9 cellular contexts compared by ENCODE assay signal in the genomic region with DNA sequence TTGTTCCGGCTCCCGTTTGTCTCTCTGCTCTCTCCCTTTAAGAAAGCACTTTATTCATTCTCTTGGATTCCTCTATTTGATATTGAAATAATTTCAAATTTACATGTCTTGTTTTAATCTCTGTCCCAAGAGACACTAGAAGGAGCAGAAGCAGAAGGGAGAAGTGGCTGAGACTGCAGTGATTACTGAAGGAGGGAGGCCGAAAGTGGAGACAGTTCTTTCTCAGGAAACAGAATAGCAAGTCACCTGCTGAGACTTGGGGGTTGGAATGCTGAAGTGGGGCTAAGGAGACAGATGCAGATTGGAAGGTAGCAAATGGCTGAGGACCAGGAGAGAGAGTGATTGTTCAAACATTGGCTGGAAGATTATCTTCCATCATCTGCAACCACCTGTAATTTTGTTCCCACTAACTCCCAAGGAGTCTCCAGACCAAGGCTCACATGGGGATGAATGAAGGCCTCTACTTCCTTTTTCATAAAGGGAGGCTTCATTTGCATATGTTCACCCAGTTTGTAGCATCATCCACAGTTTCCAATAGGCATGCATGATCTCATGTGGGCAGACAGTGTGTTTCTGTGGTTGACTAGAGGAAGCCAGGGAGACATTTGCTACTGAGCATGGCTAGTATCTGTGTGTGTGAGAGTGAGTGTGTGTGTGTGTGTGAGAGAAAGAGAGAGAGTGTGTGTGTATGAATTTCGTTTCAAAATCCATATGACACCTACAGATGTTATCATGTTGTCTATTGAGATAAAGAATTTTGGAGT. TPM values are rescaled to one million over a fixed set of nuclear protein-coding genes. Genes with fewer than 3 reads are reported as not detected.
DNase-seq lines count a peak whose midpoint lies in the region; ATAC-seq and TF ChIP-seq lines count a peak whose summit lies in the region.
"Had no signal": no experiment of that assay in that cellular context is flagged by ENCODE, and none has a peak within 500 bp of the region (broad histone marks: within the 10 kb centered on the region; RNA-seq: fewer than 3 reads in every experiment).

No MANE protein-coding gene starts in this region.

- H3K27ac ChIP-seq in stomach, result no peak overlapping the region

- H3K4me1 ChIP-seq in stomach, result no peaks in the 10 kb centered on the region

- no peak for TF ChIP-seq EP300 in stomach (IDR thresholded peaks at IDR 0.05)

- peaks cover 19 to 31% of the 10 kb centered on the region in 2 donors for H3K4me1 Mint-ChIP-seq in natural killer cell treated with Interleukin-12 subunit alpha and Interleukin-12 subunit beta and Interleukin-15 and Interleukin-18, amount 100 ng/mL, for 72 hours (ENCODE audit: low read depth in 2 of 2)
- H3K4me1 Mint-ChIP-seq in progenitor cell of endocrine pancreas (ENCODE audit: low read depth), result no peaks in the 10 kb centered on the region

- 78 to 84% (median 80%) methylated on average over 4 of the region's 4 CpGs for WGBS in stomach, 5 donors

- peak overlapping the region; percentile 61 for H3K4me3 Mint-ChIP-seq in natural killer cell treated with Interleukin-12 subunit alpha and Interleukin-12 subunit beta and Interleukin-15 and Interleukin-18, amount 100 ng/mL, for 72 hours
- no peak overlapping the region for H3K4me3 Mint-ChIP-seq in progenitor cell of endocrine pancreas (ENCODE audit: low read depth)

- DNase-seq in SIG-M5 treated with dmso at 0.1 percent for 504 hours (lab: John Stamatoyannopoulos, UW; ENCODE audit: unreplicated experiment) (peak; percentile 14), progenitor cell of endocrine pancreas (ENCODE audit: low spot score, unreplicated experiment) (no peak), stomach (no peak)
- DNase-seq in natural killer cell treated with Interleukin-12 subunit alpha and Interleukin-12 subunit beta and Interleukin-15 and Interleukin-18, amount 100 ng/mL, for 72 hours (ENCODE audit: low spot score), result peak; percentile 60
- no peak for DNase-seq in activated CD8-positive, alpha-beta memory T cell treated with anti-CD3 and anti-CD28 coated beads for 24 hours

- H3K36me3 Mint-ChIP-seq in natural killer cell treated with Interleukin-12 subunit alpha and Interleukin-12 subunit beta and Interleukin-15 and Interleukin-18, amount 100 ng/mL, for 72 hours, result no peaks in the 10 kb centered on the region
- no peaks in the 10 kb centered on the region for H3K36me3 Mint-ChIP-seq in progenitor cell of endocrine pancreas (ENCODE audit: insufficient read depth)

- no peak overlapping the region for H3K4me3 ChIP-seq in stomach

- peaks cover under 1 to 36% (median 16%) of the 10 kb centered on the region in 4 donors for H3K36me3 ChIP-seq in stomach

- no peaks in the 10 kb centered on the region for H3K27me3 ChIP-seq in stomach

- H3K9me3 ChIP-seq in stomach, result no peaks in the 10 kb centered on the region

- no peak for TF ChIP-seq POLR2A in stomach (IDR thresholded peaks at IDR 0.05)

- intact Hi-C loops in stomach (cut with DNase I; ENCODE audit: low total_unique reads), result no loop called here

- H3K27me3 Mint-ChIP-seq in natural killer cell treated with Interleukin-12 subunit alpha and Interleukin-12 subunit beta and Interleukin-15 and Interleukin-18, amount 100 ng/mL, for 72 hours, result no peaks in the 10 kb centered on the region
- no peaks in the 10 kb centered on the region for H3K27me3 Mint-ChIP-seq in progenitor cell of endocrine pancreas

- TF ChIP-seq CTCF in progenitor cell of endocrine pancreas (IDR thresholded peaks at IDR 0.05; ENCODE audit: unreplicated experiment) (no peak), stomach (IDR thresholded peaks at IDR 0.05) (no peak)

- peak overlapping the region; percentile 7 to 79 for H3K27ac Mint-ChIP-seq in natural killer cell treated with Interleukin-12 subunit alpha and Interleukin-12 subunit beta and Interleukin-15 and Interleukin-18, amount 100 ng/mL, for 72 hours
- H3K27ac Mint-ChIP-seq in progenitor cell of endocrine pancreas, result no peak overlapping the region

- peak; percentile 69 for ATAC-seq in GM18858 (IDR thresholded peaks at IDR 0.05; ENCODE audit: unreplicated experiment)
- ATAC-seq in HG02884 (IDR thresholded peaks at IDR 0.05; ENCODE audit: unreplicated experiment), result peak; percentile 84
- ATAC-seq in natural killer cell treated with Interleukin-12 subunit alpha and Interleukin-12 subunit beta and Interleukin-15 and Interleukin-18, amount 100 ng/mL, for 72 hours, result peak; percentile 81 to 92
- no peak for ATAC-seq in GM19035 (IDR thresholded peaks at IDR 0.05; ENCODE audit: unreplicated experiment)
- ATAC-seq: HCT116 had no signal

- no peaks in the 10 kb centered on the region for H3K9me3 Mint-ChIP-seq in natural killer cell treated with Interleukin-12 subunit alpha and Interleukin-12 subunit beta and Interleukin-15 and Interleukin-18, amount 100 ng/mL, for 72 hours
- no peaks in the 10 kb centered on the region for H3K9me3 Mint-ChIP-seq in progenitor cell of endocrine pancreas (ENCODE audit: low read depth)

RNA-seq across cellular contexts. Expression of gene LTF, which starts 24.0 kb away (rescaled TPM):
- under 1 TPM in 1 of 2 donors, not detected in 1; 0.20 TPM for total RNA-seq in natural killer cell treated with Interleukin-12 subunit alpha and Interleukin-12 subunit beta and Interleukin-15 and Interleukin-18, amount 100 ng/mL, for 72 hours
- total RNA-seq in progenitor cell of endocrine pancreas, result 0.33 and 0.53 TPM in 2 replicates
- 100 to 1,000 TPM in 2 of 5 donors, 10 to 100 TPM in 2, under 1 TPM in 1; 0.58 to 275 (median 22.4) TPM for total RNA-seq in stomach
- 1,000 to 10,000 TPM in 1 of 3 donors, 100 to 1,000 TPM in 1, 1 to 10 TPM in 1; 8.1 to 1,112 (median 398) TPM for polyA plus RNA-seq in stomach

RNA-seq across cellular contexts. Expression of gene CCRL2, which starts 33.7 kb away (rescaled TPM):
- total RNA-seq in natural killer cell treated with Interleukin-12 subunit alpha and Interleukin-12 subunit beta and Interleukin-15 and Interleukin-18, amount 100 ng/mL, for 72 hours, result 1 to 10 TPM; 4.0 to 6.2 TPM
- not detected in 2 replicates for total RNA-seq in progenitor cell of endocrine pancreas
- 1 to 10 TPM in 2 of 5 donors, not detected in 3; 2.8 to 5.2 TPM for total RNA-seq in stomach
- polyA plus RNA-seq in stomach, result 1 to 10 TPM in 2 of 3 donors, under 1 TPM in 1; 0.76 to 2.0 (median 1.5) TPM

RNA-seq across cellular contexts. Expression of gene RTP3, which starts 57.1 kb away (rescaled TPM):
- not detected for total RNA-seq in natural killer cell treated with Interleukin-12 subunit alpha and Interleukin-12 subunit beta and Interleukin-15 and Interleukin-18, amount 100 ng/mL, for 72 hours
- total RNA-seq in progenitor cell of endocrine pancreas, result not detected in 2 replicates
- total RNA-seq in stomach, result not detected
- not detected for polyA plus RNA-seq in stomach

Comparison
In these comparisons a context has a peak if more than half of its experiments do, and no peak if none do; other contexts are left out.
1. DNase-seq: peak in SIG-M5 treated with dmso at 0.1 percent for 504 hours (single experiment) and natural killer cell treated with Interleukin-12 subunit alpha and Interleukin-12 subunit beta and Interleukin-15 and Interleukin-18, amount 100 ng/mL, for 72 hours (single experiment); none in progenitor cell of endocrine pancreas (single experiment), activated CD8-positive, alpha-beta memory T cell treated with anti-CD3 and anti-CD28 coated beads for 24 hours (single experiment) and stomach (single experiment).